24 cellular contexts compared by ENCODE assay signal in genomic region chr3:46209751-46210470, GRCh38. TPM values are rescaled to one million over a fixed set of nuclear protein-coding genes. Genes with fewer than 3 reads are reported as not detected.
DNase-seq lines count a peak whose midpoint lies in the region.
"Had no signal": no experiment of that assay in that cellular context is flagged by ENCODE, and none has a peak within 500 bp of the region (broad histone marks: within the 10 kb centered on the region; RNA-seq: fewer than 3 reads in every experiment).

No MANE protein-coding gene starts in this region.

- H3K9me3 ChIP-seq in adipocyte (ENCODE audit: control insufficient read depth, low read length): no peaks in the 10 kb centered on the region
- H3K9me3 ChIP-seq: stomach had no signal

- DNase-seq in CD1c-positive myeloid dendritic cell (ENCODE audit: extremely low spot score): peak; percentile 74
- DNase-seq in HCEC 1CT: peak; percentile 72
- DNase-seq in adipocyte (ENCODE audit: low read depth): peak; percentile 11
- DNase-seq in myocyte (ENCODE audit: low read depth): peak; percentile 22
- no peak for DNase-seq in NCI-H1417 (lab: John Stamatoyannopoulos, UW)
- DNase-seq in Kasumi-1 (lab: John Stamatoyannopoulos, UW): no peak
- DNase-seq in NCI-H2171 (lab: John Stamatoyannopoulos, UW): no peak
- no peak for DNase-seq in NCI-H774 (lab: John Stamatoyannopoulos, UW)
- DNase-seq: activated CD4-positive, alpha-beta T cell treated with anti-CD3 and anti-CD28 coated beads, Interleukin-2, amount 50 U/mL, for 1 hour; activated naive CD4-positive, alpha-beta T cell treated with anti-CD3 and anti-CD28 coated beads, Interleukin-2, amount 10 ng/mL, durations not matched to agents 7 days and 5 days; activated T-cell treated with anti-CD3 and anti-CD28 coated beads, Interleukin-2, amount 50 U/mL, for 4 hours; foreskin keratinocyte; H9; kidney glomerular epithelial cell; NCI-H1048; NCI-H2081; NCI-H524; nephron progenitor cell; stimulated activated CD4-positive, alpha-beta T cell treated with anti-CD3 and anti-CD28 coated beads, Interleukin-2, amount 100 ng/mL, for 24 hours; stomach; trophoblast cell had no signal

- no peak overlapping the region for H3K4me3 ChIP-seq in adipocyte (ENCODE audit: low read length)
- H3K4me3 ChIP-seq: stomach had no signal

- no peaks in the 10 kb centered on the region for H3K36me3 ChIP-seq in adipocyte (ENCODE audit: control insufficient read depth, insufficient read depth, low read length, severe bottlenecking)
- H3K36me3 ChIP-seq: stomach had no signal

- no peak overlapping the region for H3K9ac ChIP-seq in adipocyte (ENCODE audit: low read length)

- H3K27me3 ChIP-seq in adipocyte (replicated peaks; ENCODE audit: control insufficient read depth, insufficient read depth, low read length): no peaks in the 10 kb centered on the region
- H3K27me3 ChIP-seq: stomach had no signal

- H3K4me1 ChIP-seq in adipocyte (ENCODE audit: control insufficient read depth, insufficient read depth, low read length): peaks cover 31% of the 10 kb centered on the region
- H3K4me1 ChIP-seq: foreskin keratinocyte had no signal

RNA-seq across cellular contexts. Expression of gene CCR1, which starts 1.8 kb away (rescaled TPM):
- 0.53 and 0.57 TPM in 2 replicates for total RNA-seq in myocyte
- polyA plus RNA-seq in myocyte (2012): 0.05 TPM
- total RNA-seq: foreskin keratinocyte, H9 had no signal
- polyA plus RNA-seq: foreskin keratinocyte had no signal

RNA-seq across cellular contexts. Expression of gene CCR3, which starts 32.3 kb away (rescaled TPM):
- total RNA-seq in myocyte: 0.10 TPM in 1 of 2 replicates, not detected in the other
- polyA plus RNA-seq in myocyte (2012): 0.04 TPM
- total RNA-seq: activated T-cell treated with anti-CD3 and anti-CD28 coated beads, Interleukin-2, amount 50 U/mL, for 4 hours; B cell; foreskin keratinocyte; H9; progenitor cell of endocrine pancreas; skeletal muscle tissue had no signal
- polyA plus RNA-seq: foreskin keratinocyte had no signal

Comparison
In these comparisons a context has a peak if more than half of its experiments do, and no peak if none do; other contexts are left out.
1. DNase-seq: peak in CD1c-positive myeloid dendritic cell (single experiment), HCEC 1CT (single experiment), adipocyte (single experiment) and myocyte (single experiment); none in NCI-H1417 (0 of 3), Kasumi-1 (0 of 2), NCI-H2171 (single experiment) and NCI-H774 (single experiment).